In genomic region chr3:184813357-184813756, GRCh38 we compare ENCODE assay signal across 12 cellular contexts. TPM values are rescaled to one million over a fixed set of nuclear protein-coding genes. Genes with fewer than 3 reads are reported as not detected.
DNase-seq lines count a peak whose midpoint lies in the region; ATAC-seq and TF ChIP-seq lines count a peak whose summit lies in the region.
"Had no signal": no experiment of that assay in that cellular context is flagged by ENCODE, and none has a peak within 500 bp of the region (broad histone marks: within the 10 kb centered on the region; RNA-seq: fewer than 3 reads in every experiment).

No MANE protein-coding gene starts in this region.

- no peak for DNase-seq in left ventricle myocardium inferior
- DNase-seq in Right ventricle myocardium inferior (ENCODE audit: missing footprints), result no peak
- no peak for DNase-seq in activated T-helper 2 cell treated with anti-CD3 and anti-CD28 coated beads, Interferon-gamma antibody, Interleukin-2, Interleukin-4, amounts not matched to agents 10 μg/mL and 5 μg/mL and 100 μg/mL, durations not matched to agents 14 hours and 24 hours and 36 hours (ENCODE audit: low spot score)
- no peak for DNase-seq in lower lobe of right lung
- no peak for DNase-seq in upper lobe of right lung
- no peak for DNase-seq in SW 1271 (lab: John Stamatoyannopoulos, UW)
- no peak for DNase-seq in NCI-H146 (lab: John Stamatoyannopoulos, UW)
- DNase-seq: NCI-H1436, sigmoid colon had no signal

- H3K27ac ChIP-seq in left ventricle myocardium inferior (replicated peaks), result no peak overlapping the region
- no peak overlapping the region for H3K27ac ChIP-seq in lower lobe of right lung
- H3K27ac ChIP-seq in upper lobe of right lung, result no peak overlapping the region
- H3K27ac ChIP-seq: ascending aorta, thyroid gland had no signal

- intact Hi-C loops in left ventricle myocardium inferior (cut with micrococcal nuclease) (no loop called here), Right ventricle myocardium inferior (cut with DNase I) (loop anchor here (10.0 kb wide), 1 partner anchor 449 kb away; the partner anchor contains the start of genes CLCN2 and POLR2H), lower lobe of right lung (cut with DNase I) (no loop called here), upper lobe of right lung (cut with DNase I) (no loop called here)
- intact Hi-C loops in activated T-helper 2 cell treated with anti-CD3 and anti-CD28 coated beads, Interferon-gamma antibody, Interleukin-2, Interleukin-4, amounts not matched to agents 10 μg/mL and 5 μg/mL and 100 μg/mL, durations not matched to agents 14 hours and 24 hours and 36 hours (cut with micrococcal nuclease), result loop anchor here (2.0 to 10.0 kb wide), 5 partner anchors 59 to 1124 kb away; partner anchors contain the start of gene TRA2B

- H3K36me3 ChIP-seq in left ventricle myocardium inferior (no peaks in the 10 kb centered on the region), lower lobe of right lung (peaks cover 10% of the 10 kb centered on the region), upper lobe of right lung (no peaks in the 10 kb centered on the region)
- H3K36me3 ChIP-seq: ascending aorta, sigmoid colon, thyroid gland had no signal

- TF ChIP-seq CTCF in left ventricle myocardium inferior (IDR thresholded peaks at IDR 0.05; ENCODE audit: borderline replicate concordance) (no peak), lower lobe of right lung (IDR thresholded peaks at IDR 0.05) (no peak), upper lobe of right lung (IDR thresholded peaks at IDR 0.05) (no peak)

- H3K9me3 Mint-ChIP-seq in activated T-helper 2 cell treated with anti-CD3 and anti-CD28 coated beads, Interferon-gamma antibody, Interleukin-2, Interleukin-4, amounts not matched to agents 10 μg/mL and 5 μg/mL and 100 μg/mL, durations not matched to agents 14 hours and 24 hours and 36 hours, result no peaks in the 10 kb centered on the region

- peaks cover 62% of the 10 kb centered on the region for H3K4me1 Mint-ChIP-seq in activated T-helper 2 cell treated with anti-CD3 and anti-CD28 coated beads, Interferon-gamma antibody, Interleukin-2, Interleukin-4, amounts not matched to agents 10 μg/mL and 5 μg/mL and 100 μg/mL, durations not matched to agents 14 hours and 24 hours and 36 hours (ENCODE audit: low read depth)

- TF ChIP-seq POLR2A in GM18505 (IDR thresholded peaks at IDR 0.05; ENCODE audit: borderline replicate concordance, extremely low read depth, insufficient read depth, insufficient read length), result no peak

- ATAC-seq in Right ventricle myocardium inferior (no peak), lower lobe of right lung (no peak), upper lobe of right lung (no peak), GM18505 (IDR thresholded peaks at IDR 0.05; ENCODE audit: unreplicated experiment) (no peak)

- H3K27me3 ChIP-seq in left ventricle myocardium inferior (ENCODE audit: low read depth), result no peaks in the 10 kb centered on the region
- no peaks in the 10 kb centered on the region for H3K27me3 ChIP-seq in lower lobe of right lung (ENCODE audit: low read depth)
- no peaks in the 10 kb centered on the region for H3K27me3 ChIP-seq in upper lobe of right lung
- H3K27me3 ChIP-seq: ascending aorta, sigmoid colon, thyroid gland had no signal

- H3K27me3 Mint-ChIP-seq in activated T-helper 2 cell treated with anti-CD3 and anti-CD28 coated beads, Interferon-gamma antibody, Interleukin-2, Interleukin-4, amounts not matched to agents 10 μg/mL and 5 μg/mL and 100 μg/mL, durations not matched to agents 14 hours and 24 hours and 36 hours (ENCODE audit: low read depth), result no peaks in the 10 kb centered on the region

- peak overlapping the region; percentile 91 for H3K4me3 Mint-ChIP-seq in activated T-helper 2 cell treated with anti-CD3 and anti-CD28 coated beads, Interferon-gamma antibody, Interleukin-2, Interleukin-4, amounts not matched to agents 10 μg/mL and 5 μg/mL and 100 μg/mL, durations not matched to agents 14 hours and 24 hours and 36 hours (ENCODE audit: low read depth)

- H3K9me3 ChIP-seq in left ventricle myocardium inferior (replicated peaks) (no peaks in the 10 kb centered on the region), lower lobe of right lung (no peaks in the 10 kb centered on the region), upper lobe of right lung (no peaks in the 10 kb centered on the region)
- H3K9me3 ChIP-seq: ascending aorta, sigmoid colon, thyroid gland had no signal

- H3K4me3 ChIP-seq in left ventricle myocardium inferior, result peak overlapping the region; percentile 81
- H3K4me3 ChIP-seq in lower lobe of right lung, result peak overlapping the region; percentile 92
- peak overlapping the region; percentile 88 for H3K4me3 ChIP-seq in upper lobe of right lung

- H3K36me3 Mint-ChIP-seq in activated T-helper 2 cell treated with anti-CD3 and anti-CD28 coated beads, Interferon-gamma antibody, Interleukin-2, Interleukin-4, amounts not matched to agents 10 μg/mL and 5 μg/mL and 100 μg/mL, durations not matched to agents 14 hours and 24 hours and 36 hours (ENCODE audit: low read depth), result peaks cover 22% of the 10 kb centered on the region

- H3K4me1 ChIP-seq in left ventricle myocardium inferior (peaks cover 66% of the 10 kb centered on the region), lower lobe of right lung (peaks cover 23% of the 10 kb centered on the region), upper lobe of right lung (peaks cover 12% of the 10 kb centered on the region)

- H3K27ac Mint-ChIP-seq in activated T-helper 2 cell treated with anti-CD3 and anti-CD28 coated beads, Interferon-gamma antibody, Interleukin-2, Interleukin-4, amounts not matched to agents 10 μg/mL and 5 μg/mL and 100 μg/mL, durations not matched to agents 14 hours and 24 hours and 36 hours, result peak overlapping the region; percentile 64

RNA-seq across cellular contexts. Expression of gene VPS8, which starts 1.4 kb away (rescaled TPM):
- total RNA-seq in left ventricle myocardium inferior (83.9 TPM), Right ventricle myocardium inferior (46.1 TPM), lower lobe of right lung (84.7 TPM), upper lobe of right lung (62.9 TPM)
- 36.6 and 40.1 TPM in 2 replicates for total RNA-seq in activated T-helper 2 cell treated with anti-CD3 and anti-CD28 coated beads, Interferon-gamma antibody, Interleukin-2, Interleukin-4, amounts not matched to agents 10 μg/mL and 5 μg/mL and 100 μg/mL, durations not matched to agents 14 hours and 24 hours and 36 hours

Comparison
In these comparisons a context has a peak if more than half of its experiments do, and no peak if none do; other contexts are left out.
1. intact Hi-C loops: an anchor here in Right ventricle myocardium inferior (10.0 kb wide) and activated T-helper 2 cell treated with anti-CD3 and anti-CD28 coated beads, Interferon-gamma antibody, Interleukin-2, Interleukin-4, amounts not matched to agents 10 μg/mL and 5 μg/mL and 100 μg/mL, durations not matched to agents 14 hours and 24 hours and 36 hours (2.0 to 10.0 kb wide); none called in left ventricle myocardium inferior, lower lobe of right lung and upper lobe of right lung.